ENCODE assay signal across 25 cellular contexts in the genomic region with DNA sequence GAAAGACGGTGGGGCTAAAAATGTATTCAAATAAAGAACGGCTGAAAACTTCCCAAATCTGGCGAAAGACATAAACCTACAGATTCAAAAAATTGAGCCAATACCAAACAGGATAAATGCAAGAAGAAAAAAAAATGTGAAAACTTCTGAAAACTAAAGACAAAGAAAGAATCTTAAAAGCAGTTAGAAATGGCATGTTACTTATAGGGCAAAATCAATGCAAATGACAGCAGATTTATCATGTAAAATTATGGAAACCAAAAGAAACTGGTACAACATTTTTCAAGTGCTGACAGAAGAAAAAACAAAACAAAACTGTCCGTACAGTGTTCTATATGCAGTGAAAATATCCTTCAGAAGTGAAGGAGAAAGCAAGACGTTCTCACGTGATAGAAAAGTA.
DNase-seq lines count a peak whose midpoint lies in the region; TF ChIP-seq lines count a peak whose summit lies in the region.
"Had no signal": no experiment of that assay in that cellular context is flagged by ENCODE, and none has a peak within 500 bp of the region (broad histone marks: within the 10 kb centered on the region; RNA-seq: fewer than 3 reads in every experiment).

No MANE protein-coding gene starts in this region.

- no peaks in the 10 kb centered on the region for H3K4me1 Mint-ChIP-seq in progenitor cell of endocrine pancreas (ENCODE audit: low read depth)
- H3K4me1 Mint-ChIP-seq: activated CD4-positive, alpha-beta T cell treated with anti-CD3 and anti-CD28 coated beads, Interleukin-2, amount 10 ng/mL, durations not matched to agents 7 days and 5 days; activated naive CD8-positive, alpha-beta T cell treated with anti-CD3 and anti-CD28 coated beads for 36 hours; B cell; CD4-positive, alpha-beta memory T cell; endodermal cell; naive B cell had no signal

- peaks cover 4% of the 10 kb centered on the region for H3K36me3 Mint-ChIP-seq in progenitor cell of endocrine pancreas (ENCODE audit: insufficient read depth)
- H3K36me3 Mint-ChIP-seq: CD4-positive, alpha-beta memory T cell; naive B cell had no signal

- H3K9me3 Mint-ChIP-seq in progenitor cell of endocrine pancreas (ENCODE audit: low read depth), result peaks cover 11% of the 10 kb centered on the region

- TF ChIP-seq CTCF in progenitor cell of endocrine pancreas (IDR thresholded peaks at IDR 0.05; ENCODE audit: unreplicated experiment), result no peak

- peak; percentile 28 for DNase-seq in NCI-H2171 treated with DMSO at 0.1 percent for 48 hours (lab: John Stamatoyannopoulos, UW)
- DNase-seq in NCI-H2171 (lab: John Stamatoyannopoulos, UW), result no peak
- peak; percentile 17 for DNase-seq in HCEC 1CT
- peak; percentile 6 for DNase-seq in SW480 (ENCODE audit: low spot score)
- DNase-seq in fibroblast of peridontal ligament (ENCODE audit: extremely low read depth), result peak; percentile 28
- no peak for DNase-seq in NOMO-1 treated with dmso at 0.1 percent for 144 hours (lab: John Stamatoyannopoulos, UW; ENCODE audit: unreplicated experiment)
- DNase-seq in progenitor cell of endocrine pancreas (ENCODE audit: low spot score, unreplicated experiment), result no peak
- no peak for DNase-seq in iPS-NIHi7 (ENCODE audit: extremely low spot score)
- DNase-seq: activated CD4-positive, alpha-beta T cell treated with anti-CD3 and anti-CD28 coated beads, Interleukin-2, amount 10 ng/mL, durations not matched to agents 7 days and 5 days; activated gamma-delta T cell; activated naive CD8-positive, alpha-beta T cell treated with anti-CD3 and anti-CD28 coated beads for 36 hours; activated T-cell treated with anti-CD3 and anti-CD28 coated beads, Interleukin-2, amount 50 U/mL, for 1 hour; CD4-positive, alpha-beta memory T cell; central memory CD4-positive, alpha-beta T cell; EL; endodermal cell; naive B cell; NCI-H1092; NCI-H2029 treated with DMSO at 0.1 percent for 48 hours; stimulated activated CD4-positive, alpha-beta T cell treated with anti-CD3 and anti-CD28 coated beads, Interleukin-15, amount 100 ng/mL, for 24 hours; stimulated activated CD4-positive, alpha-beta T cell treated with anti-CD3 and anti-CD28 coated beads, Interleukin-4, amount 100 ng/mL, for 4 hours; T1000 had no signal

- H3K27me3 Mint-ChIP-seq in progenitor cell of endocrine pancreas, result no peaks in the 10 kb centered on the region
- H3K27me3 Mint-ChIP-seq: activated CD4-positive, alpha-beta T cell treated with anti-CD3 and anti-CD28 coated beads, Interleukin-2, amount 10 ng/mL, durations not matched to agents 7 days and 5 days; activated naive CD8-positive, alpha-beta T cell treated with anti-CD3 and anti-CD28 coated beads for 36 hours; B cell; CD4-positive, alpha-beta memory T cell; dendritic cell treated with granulocyte-macrophage colony-stimulating factor and Interleukin-4, amounts not matched to agents 40 ng/mL and 50 ng/mL, for 4 days had no signal

- no peak overlapping the region for H3K27ac Mint-ChIP-seq in progenitor cell of endocrine pancreas
- H3K27ac Mint-ChIP-seq: activated CD4-positive, alpha-beta T cell treated with anti-CD3 and anti-CD28 coated beads, Interleukin-2, amount 10 ng/mL, durations not matched to agents 7 days and 5 days; activated naive CD8-positive, alpha-beta T cell treated with anti-CD3 and anti-CD28 coated beads for 36 hours; B cell; dendritic cell treated with granulocyte-macrophage colony-stimulating factor and Interleukin-4, amounts not matched to agents 40 ng/mL and 50 ng/mL, for 4 days; endodermal cell; mesothelial cell of epicardium had no signal

- H3K4me3 Mint-ChIP-seq in progenitor cell of endocrine pancreas (ENCODE audit: low read depth), result no peak overlapping the region
- H3K4me3 Mint-ChIP-seq: activated CD4-positive, alpha-beta T cell treated with anti-CD3 and anti-CD28 coated beads, Interleukin-2, amount 10 ng/mL, durations not matched to agents 7 days and 5 days; activated naive CD8-positive, alpha-beta T cell treated with anti-CD3 and anti-CD28 coated beads for 36 hours; B cell; CD4-positive, alpha-beta memory T cell; dendritic cell treated with granulocyte-macrophage colony-stimulating factor and Interleukin-4, amounts not matched to agents 40 ng/mL and 50 ng/mL, for 4 days; endodermal cell; mesothelial cell of epicardium; naive B cell had no signal

Comparison
In these comparisons a context has a peak if more than half of its experiments do, and no peak if none do; other contexts are left out.
1. DNase-seq: peak in NCI-H2171 treated with DMSO at 0.1 percent for 48 hours (single experiment), HCEC 1CT (single experiment), SW480 (single experiment) and fibroblast of peridontal ligament (single experiment); none in NCI-H2171 (single experiment), NOMO-1 treated with dmso at 0.1 percent for 144 hours (single experiment), progenitor cell of endocrine pancreas (single experiment) and iPS-NIHi7 (single experiment).